In genomic region chr3:131326307-131326706, GRCh38 we compare ENCODE assay signal across 22 cellular contexts. TPM values are rescaled to one million over a fixed set of nuclear protein-coding genes. Genes with fewer than 3 reads are reported as not detected.
DNase-seq lines count a peak whose midpoint lies in the region; ATAC-seq, FAIRE-seq and TF ChIP-seq lines count a peak whose summit lies in the region.
"Had no signal": no experiment of that assay in that cellular context is flagged by ENCODE, and none has a peak within 500 bp of the region (broad histone marks: within the 10 kb centered on the region; RNA-seq: fewer than 3 reads in every experiment).

No MANE protein-coding gene starts in this region.

- TF ChIP-seq CTCF in choroid plexus epithelial cell (conservative IDR thresholded peaks at IDR 0.05; ENCODE audit: low read depth, low read length): no peak

- no peak for FAIRE-seq in RCC 7860 (lab: Jason Lieb, UNC)

- H3K27ac Mint-ChIP-seq in activated naive CD8-positive, alpha-beta T cell treated with anti-CD3 and anti-CD28 coated beads for 36 hours: no peak overlapping the region
- H3K27ac Mint-ChIP-seq: activated CD4-positive, alpha-beta T cell treated with anti-CD3 and anti-CD28 coated beads, Interleukin-2, amount 10 ng/mL, durations not matched to agents 7 days and 5 days; activated naive CD8-positive, alpha-beta T cell treated with anti-CD3 and anti-CD28 coated beads, Interleukin-2, amount 50 U/mL, for 24 hours; activated T-helper 2 cell treated with anti-CD3 and anti-CD28 coated beads, Interferon-gamma antibody, Interleukin-2, Interleukin-4, amounts not matched to agents 10 μg/mL and 5 μg/mL and 100 μg/mL, durations not matched to agents 14 hours and 24 hours and 36 hours; CD4-positive, alpha-beta T cell; nephron; T-helper 1 cell treated with Interleukin-12 subunit alpha and Interleukin-12 subunit beta and Interleukin-4 antibody, amounts not matched to agents 30 μg/mL and 1 μg/mL, for 36 hours had no signal

- no peaks in the 10 kb centered on the region for H3K36me3 Mint-ChIP-seq in activated naive CD8-positive, alpha-beta T cell treated with anti-CD3 and anti-CD28 coated beads for 36 hours

- H3K9me3 Mint-ChIP-seq in activated naive CD8-positive, alpha-beta T cell treated with anti-CD3 and anti-CD28 coated beads for 36 hours: no peaks in the 10 kb centered on the region
- H3K9me3 Mint-ChIP-seq: activated CD4-positive, alpha-beta T cell treated with anti-CD3 and anti-CD28 coated beads, Interleukin-2, amount 10 ng/mL, durations not matched to agents 7 days and 5 days; activated naive CD8-positive, alpha-beta T cell treated with anti-CD3 and anti-CD28 coated beads, Interleukin-2, amount 50 U/mL, for 24 hours; activated T-helper 2 cell treated with anti-CD3 and anti-CD28 coated beads, Interferon-gamma antibody, Interleukin-2, Interleukin-4, amounts not matched to agents 10 μg/mL and 5 μg/mL and 100 μg/mL, durations not matched to agents 14 hours and 24 hours and 36 hours; central memory CD8-positive, alpha-beta T cell; T-helper 1 cell treated with Interleukin-12 subunit alpha and Interleukin-12 subunit beta and Interleukin-4 antibody, amounts not matched to agents 30 μg/mL and 1 μg/mL, for 36 hours had no signal

- H3K27me3 Mint-ChIP-seq in activated naive CD8-positive, alpha-beta T cell treated with anti-CD3 and anti-CD28 coated beads for 36 hours: no peaks in the 10 kb centered on the region
- H3K27me3 Mint-ChIP-seq: activated naive CD8-positive, alpha-beta T cell treated with anti-CD3 and anti-CD28 coated beads, Interleukin-2, amount 50 U/mL, for 24 hours had no signal

- ATAC-seq in GM18870 (IDR thresholded peaks at IDR 0.05; ENCODE audit: unreplicated experiment) (no peak), GM18907 (IDR thresholded peaks at IDR 0.05; ENCODE audit: unreplicated experiment) (no peak)
- ATAC-seq: activated naive CD8-positive, alpha-beta T cell treated with anti-CD3 and anti-CD28 coated beads, Interleukin-2, amount 50 U/mL, for 24 hours; esophagus mucosa; left colon; right lobe of liver had no signal

- H3K4me3 ChIP-seq in choroid plexus epithelial cell (ENCODE audit: low read depth, low read length): no peak overlapping the region
- H3K4me3 ChIP-seq: right lobe of liver, suprapubic skin had no signal

- DNase-seq in EH (ENCODE audit: low read depth): peak; percentile 58
- DNase-seq in RCC 7860 (ENCODE audit: low spot score): peak; percentile 18
- DNase-seq in choroid plexus epithelial cell (ENCODE audit: low read depth): peak; percentile 26
- peak; percentile 29 for DNase-seq in renal cortical epithelial cell (ENCODE audit: low read depth)
- DNase-seq in activated naive CD8-positive, alpha-beta T cell treated with anti-CD3 and anti-CD28 coated beads for 36 hours: no peak
- DNase-seq in NCI-H1092 treated with DMSO at 0.1 percent for 48 hours (lab: John Stamatoyannopoulos, UW): no peak
- DNase-seq: activated CD4-positive, alpha-beta T cell treated with anti-CD3 and anti-CD28 coated beads, Interleukin-2, amount 10 ng/mL, durations not matched to agents 7 days and 5 days; activated naive CD8-positive, alpha-beta T cell treated with anti-CD3 and anti-CD28 coated beads, Interleukin-2, amount 50 U/mL, for 24 hours; CD4-positive, alpha-beta T cell; H9; IMR-90; left colon; NCI-H774; right lobe of liver had no signal

- H3K4me1 Mint-ChIP-seq in activated naive CD8-positive, alpha-beta T cell treated with anti-CD3 and anti-CD28 coated beads for 36 hours: no peaks in the 10 kb centered on the region
- H3K4me1 Mint-ChIP-seq: activated CD4-positive, alpha-beta T cell treated with anti-CD3 and anti-CD28 coated beads, Interleukin-2, amount 10 ng/mL, durations not matched to agents 7 days and 5 days; activated naive CD8-positive, alpha-beta T cell treated with anti-CD3 and anti-CD28 coated beads, Interleukin-2, amount 50 U/mL, for 24 hours; central memory CD8-positive, alpha-beta T cell; nephron had no signal

- no peak overlapping the region for H3K4me3 Mint-ChIP-seq in activated naive CD8-positive, alpha-beta T cell treated with anti-CD3 and anti-CD28 coated beads for 36 hours
- H3K4me3 Mint-ChIP-seq: activated CD4-positive, alpha-beta T cell treated with anti-CD3 and anti-CD28 coated beads, Interleukin-2, amount 10 ng/mL, durations not matched to agents 7 days and 5 days; activated naive CD8-positive, alpha-beta T cell treated with anti-CD3 and anti-CD28 coated beads, Interleukin-2, amount 50 U/mL, for 24 hours; CD4-positive, alpha-beta T cell; central memory CD8-positive, alpha-beta T cell; H9; nephron; T-helper 1 cell treated with Interleukin-12 subunit alpha and Interleukin-12 subunit beta and Interleukin-4 antibody, amounts not matched to agents 30 μg/mL and 1 μg/mL, for 36 hours had no signal

RNA-seq across cellular contexts. Expression of gene NUDT16, which starts 55.3 kb away (rescaled TPM):
- total RNA-seq in renal cortical epithelial cell: 8.7 and 15.2 TPM in 2 replicates
- 1 to 10 TPM; 5.7 TPM for total RNA-seq in activated naive CD8-positive, alpha-beta T cell treated with anti-CD3 and anti-CD28 coated beads for 36 hours

Comparison
In these comparisons a context has a peak if more than half of its experiments do, and no peak if none do; other contexts are left out.
1. DNase-seq: peak in EH (single experiment), RCC 7860 (single experiment), choroid plexus epithelial cell (single experiment) and renal cortical epithelial cell (single experiment); none in activated naive CD8-positive, alpha-beta T cell treated with anti-CD3 and anti-CD28 coated beads for 36 hours (single experiment) and NCI-H1092 treated with DMSO at 0.1 percent for 48 hours (single experiment).